Comparison of ENCODE assay signal across 2 cellular contexts in genomic region chr16:4212934-4213296, GRCh38.
TF ChIP-seq lines count a peak whose summit lies in the region.

No MANE protein-coding gene starts in this region.

TF ChIP-seq in Ishikawa, 13 proteins besides CTCF, POLR2A, EP300 and RAD21 (continued from another document):
- TF ChIP-seq MAX (IDR thresholded peaks at IDR 0.05) = peak; percentile 8; the same call in 1 of the 2 replicates

TF ChIP-seq in HepG2, 621 proteins besides CTCF, POLR2A, EP300 and RAD21 (continued from another document):
- TF ChIP-seq ARID5B (CRISPR knock-in tag; IDR thresholded peaks at IDR 0.05) (0 out of 2 replicates have a peak, but pooled peaks have one; percentile 8), JUNB (CRISPR knock-in tag; IDR thresholded peaks at IDR 0.05; ENCODE audit: borderline replicate concordance) (peak; percentile 55; the same call in 1 of the 2 replicates), FOSL2 (CRISPR knock-in tag; IDR thresholded peaks at IDR 0.05) (peak; percentile 91), HNF4A (CRISPR knock-in tag; IDR thresholded peaks at IDR 0.05) (peak; percentile 13; the same call in 1 of the 2 replicates), FOSL1 (CRISPR knock-in tag; IDR thresholded peaks at IDR 0.05; ENCODE audit: borderline replicate concordance) (0 out of 2 replicates have a peak, but pooled peaks have one; percentile 26), ZNF512B (CRISPR knock-in tag; IDR thresholded peaks at IDR 0.05; ENCODE audit: borderline replicate concordance) (no peak), ELF3 (CRISPR knock-in tag; IDR thresholded peaks at IDR 0.05) (peak; percentile 86), RARA (CRISPR knock-in tag; IDR thresholded peaks at IDR 0.05) (peak; percentile 46; the same call in 1 of the 2 replicates), SAP130 (CRISPR knock-in tag; IDR thresholded peaks at IDR 0.05; ENCODE audit: low read depth) (peak; percentile 28; the same call in 1 of the 2 replicates), LCORL (IDR thresholded peaks at IDR 0.05) (no peak), LCORL (CRISPR knock-in tag; IDR thresholded peaks at IDR 0.05) (peak; percentile 29; the same call in 1 of the 2 replicates), ETV5 (CRISPR knock-in tag; IDR thresholded peaks at IDR 0.05; ENCODE audit: borderline replicate concordance) (peak; percentile 64; the same call in 1 of the 2 replicates)
TF ChIP-seq in HepG2: peak in this region for 13.
